8 cellular contexts compared by ENCODE assay signal in genomic region chr15:68209735-68210408, GRCh38. TPM values are rescaled to one million over a fixed set of nuclear protein-coding genes. Genes with fewer than 3 reads are reported as not detected.
A peak's percentile ranks its signal among the peaks of the same experiment; 100 is the strongest.
DNase-seq lines count a peak whose midpoint lies in the region; ATAC-seq, FAIRE-seq and TF ChIP-seq lines count a peak whose summit lies in the region.

No MANE protein-coding gene starts in this region.

- peak; percentile 92 for FAIRE-seq in GM12891 (lab: Jason Lieb, UNC)

- no peak overlapping the region for H2AFZ ChIP-seq in osteoblast (ENCODE audit: low read length)

- H3K79me2 ChIP-seq in osteoblast (ENCODE audit: insufficient read depth, low read length): peaks cover 17% of the 10 kb centered on the region

- H3K4me1 ChIP-seq in osteoblast (ENCODE audit: insufficient read depth, low read length): no peaks in the 10 kb centered on the region

- no peak overlapping the region for H3K4me2 ChIP-seq in osteoblast (ENCODE audit: insufficient read depth, low read length)

- H3K36me3 ChIP-seq in osteoblast (ENCODE audit: insufficient read depth, low read length): no peaks in the 10 kb centered on the region

- DNase-seq in GM12891 (ENCODE audit: insufficient read length, low spot score) (no peak), natural killer cell (no peak), OCI-M1 (lab: John Stamatoyannopoulos, UW) (no peak), midbrain (lab: John Stamatoyannopoulos, UW) (no peak), osteoblast (ENCODE audit: insufficient read length, low spot score, missing footprints) (no peak), NCI-H2081 treated with DMSO at 0.1 percent for 48 hours (lab: John Stamatoyannopoulos, UW) (no peak)
- peak; percentile 35 for DNase-seq in activated CD4-positive, alpha-beta T cell treated with anti-CD3 and anti-CD28 coated beads, Interleukin-2, amount 10 ng/mL, durations not matched to agents 7 days and 5 days

- H3K27me3 ChIP-seq in osteoblast (ENCODE audit: insufficient read depth, low read length): no peaks in the 10 kb centered on the region

- peak; percentile 61 for ATAC-seq in HG02642 (IDR thresholded peaks at IDR 0.05; ENCODE audit: poor library complexity, unreplicated experiment)
- peak; percentile 12 to 80 (median 46) for ATAC-seq in natural killer cell

- peak overlapping the region; percentile 89 for H3K27ac Mint-ChIP-seq in activated CD4-positive, alpha-beta T cell treated with anti-CD3 and anti-CD28 coated beads, Interleukin-2, amount 10 ng/mL, durations not matched to agents 7 days and 5 days
- peak overlapping the region in 1 of 2 donors; percentile 63 for H3K27ac Mint-ChIP-seq in natural killer cell

- POLR2A ChIA-PET in activated CD4-positive, alpha-beta T cell treated with anti-CD3 and anti-CD28 coated beads, Interleukin-2, amount 10 ng/mL, durations not matched to agents 7 days and 5 days (lab: Charles Lee): no interaction called here

- H3K4me3 Mint-ChIP-seq in activated CD4-positive, alpha-beta T cell treated with anti-CD3 and anti-CD28 coated beads, Interleukin-2, amount 10 ng/mL, durations not matched to agents 7 days and 5 days: no peak overlapping the region
- H3K4me3 Mint-ChIP-seq in natural killer cell: no peak overlapping the region

- intact Hi-C loops in natural killer cell (cut with micrococcal nuclease): loop anchor here (1.0 kb wide), 1 partner anchor 347 kb away; no protein-coding TSS in a partner anchor

- no peaks in the 10 kb centered on the region for H3K27me3 Mint-ChIP-seq in activated CD4-positive, alpha-beta T cell treated with anti-CD3 and anti-CD28 coated beads, Interleukin-2, amount 10 ng/mL, durations not matched to agents 7 days and 5 days
- no peaks in the 10 kb centered on the region for H3K27me3 Mint-ChIP-seq in natural killer cell (ENCODE audit: low read depth in 2 of 2)

- no peak for TF ChIP-seq POLR2A in GM12891 (IDR thresholded peaks at IDR 0.05; ENCODE audit: low read depth, low read length)

- no peak overlapping the region for H3K27ac ChIP-seq in osteoblast (ENCODE audit: low read depth, low read length)

- no peaks in the 10 kb centered on the region for H3K36me3 Mint-ChIP-seq in activated CD4-positive, alpha-beta T cell treated with anti-CD3 and anti-CD28 coated beads, Interleukin-2, amount 10 ng/mL, durations not matched to agents 7 days and 5 days (ENCODE audit: low read depth)
- H3K36me3 Mint-ChIP-seq in natural killer cell: no peaks in the 10 kb centered on the region

- CTCF ChIA-PET in activated CD4-positive, alpha-beta T cell treated with anti-CD3 and anti-CD28 coated beads, Interleukin-2, amount 10 ng/mL, durations not matched to agents 7 days and 5 days (lab: Charles Lee): interaction anchor here (1.2 to 1.6 kb wide), 4 partner anchors 13 to 43 kb away, joined by 3 to 5 read pairs (median 4); no protein-coding TSS in a partner anchor

- H3K4me1 Mint-ChIP-seq in activated CD4-positive, alpha-beta T cell treated with anti-CD3 and anti-CD28 coated beads, Interleukin-2, amount 10 ng/mL, durations not matched to agents 7 days and 5 days: peaks cover 34% of the 10 kb centered on the region
- peaks cover 0 to 32% of the 10 kb centered on the region in 2 donors for H3K4me1 Mint-ChIP-seq in natural killer cell

- H4K20me1 ChIP-seq in osteoblast (ENCODE audit: insufficient read depth, low read length): peaks cover 14% of the 10 kb centered on the region

- H3K9me3 Mint-ChIP-seq in activated CD4-positive, alpha-beta T cell treated with anti-CD3 and anti-CD28 coated beads, Interleukin-2, amount 10 ng/mL, durations not matched to agents 7 days and 5 days: no peaks in the 10 kb centered on the region
- H3K9me3 Mint-ChIP-seq in natural killer cell: no peaks in the 10 kb centered on the region

- TF ChIP-seq CTCF in natural killer cell (IDR thresholded peaks at IDR 0.05): no peak
- no peak for TF ChIP-seq CTCF in osteoblast (IDR thresholded peaks at IDR 0.05; ENCODE audit: extremely low read depth, low read depth, low read length)

- no peak overlapping the region for H3K4me3 ChIP-seq in osteoblast (ENCODE audit: insufficient read depth, low read length)

- no peaks in the 10 kb centered on the region for H3K9me3 ChIP-seq in osteoblast (ENCODE audit: low read depth, low read length)

TF ChIP-seq in GM12891, 5 proteins besides CTCF, POLR2A, EP300 and RAD21:
- TF ChIP-seq POU2F2 (IDR thresholded peaks at IDR 0.05; ENCODE audit: low read depth, low read length) (no peak), SPI1 (IDR thresholded peaks at IDR 0.05; ENCODE audit: low read depth, low read length) (peak; percentile 52), PAX5 (IDR thresholded peaks at IDR 0.05; ENCODE audit: insufficient read depth, low read length, severe bottlenecking) (no peak)

RNA-seq across cellular contexts. Expression of gene CALML4, which starts 4.7 kb away (rescaled TPM):
- polyA plus RNA-seq in GM12891 (2012; ENCODE audit: low read depth, missing spikeins): 2.8 TPM
- 10 to 100 TPM; 11.2 to 13.5 TPM for total RNA-seq in activated CD4-positive, alpha-beta T cell treated with anti-CD3 and anti-CD28 coated beads, Interleukin-2, amount 10 ng/mL, durations not matched to agents 7 days and 5 days
- total RNA-seq in natural killer cell (1 to 10 TPM; 2.1 to 3.9 (median 3.7) TPM), osteoblast (1.2 and 2.2 TPM in 2 replicates)

RNA-seq across cellular contexts. Expression of gene CLN6, which starts 19.7 kb away (rescaled TPM):
- 26.1 TPM for polyA plus RNA-seq in GM12891 (2012; ENCODE audit: low read depth, missing spikeins)
- 10 to 100 TPM; 57.6 to 61.9 TPM for total RNA-seq in activated CD4-positive, alpha-beta T cell treated with anti-CD3 and anti-CD28 coated beads, Interleukin-2, amount 10 ng/mL, durations not matched to agents 7 days and 5 days
- total RNA-seq in natural killer cell: 10 to 100 TPM; 14.9 to 19.0 (median 15.5) TPM
- 15.2 and 20.3 TPM in 2 replicates for total RNA-seq in osteoblast
